Comparison of ENCODE assay signal across 17 cellular contexts in the genomic region with DNA sequence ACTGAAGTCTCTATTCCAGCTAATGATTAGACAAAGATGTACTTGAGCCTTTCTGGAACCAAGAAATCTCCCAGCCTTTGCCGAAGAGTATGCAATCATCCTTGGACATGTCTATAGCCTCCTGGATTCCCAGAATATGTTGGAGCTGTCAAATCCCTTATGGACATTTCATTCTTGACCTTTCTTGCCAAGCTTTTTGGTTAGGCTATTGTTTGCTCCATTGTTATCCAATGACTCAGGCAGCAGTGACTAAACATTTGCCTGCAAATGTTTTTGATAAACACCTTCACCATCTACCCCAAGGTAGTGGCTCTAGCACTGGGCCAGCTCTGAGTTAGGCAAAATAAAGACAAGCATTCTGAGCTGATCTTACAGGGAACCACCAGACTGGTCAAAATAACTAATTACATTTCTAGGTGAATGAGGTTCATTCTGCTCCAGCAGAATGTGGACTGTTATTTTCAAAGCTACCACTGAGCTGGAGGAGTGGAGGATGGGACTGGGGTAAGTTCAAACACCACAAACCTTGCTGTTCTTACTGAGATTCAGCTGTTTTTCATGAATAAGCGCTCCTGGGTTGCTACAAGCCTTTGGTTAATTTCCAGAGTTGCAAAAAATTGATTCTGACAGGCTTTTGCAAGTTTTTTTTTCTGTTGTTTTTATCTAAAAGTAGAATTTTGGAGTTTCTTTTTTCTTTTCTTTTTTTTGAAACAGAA.
DNase-seq lines count a peak whose midpoint lies in the region; ATAC-seq and TF ChIP-seq lines count a peak whose summit lies in the region.
"Had no signal": no experiment of that assay in that cellular context is flagged by ENCODE, and none has a peak within 500 bp of the region (broad histone marks: within the 10 kb centered on the region; RNA-seq: fewer than 3 reads in every experiment).

No MANE protein-coding gene starts in this region.

- BruUV-seq in MCF 10A (replicated peaks; lab: Mats Ljungman, UMichigan): no TSS peak

- DNase-seq in MCF 10A (ENCODE audit: unreplicated experiment) (peak; percentile 75), breast epithelium (ENCODE audit: low spot score in 2 of 2) (no peak), fibroblast of pulmonary artery (ENCODE audit: low read depth) (peak; percentile 86), Kasumi-1 (lab: John Stamatoyannopoulos, UW) (no peak), T-helper 1 cell (no peak)
- no peak for DNase-seq in stimulated activated CD4-positive, alpha-beta T cell treated with anti-CD3 and anti-CD28 coated beads, Interleukin-2, amount 100 ng/mL, for 24 hours
- DNase-seq: activated B cell treated with CpG ODN at 0.5 μM for 24 hours; activated T-cell treated with anti-CD3 and anti-CD28 coated beads, Interleukin-2, amount 50 U/mL, for 1 hour; hippocampal formation; mesendoderm; NK-92 treated with Interleukin-12 subunit alpha and Interleukin-12 subunit beta, amount 100 ng/mL, for 24 hours; pancreas; stimulated activated CD4-positive, alpha-beta T cell treated with anti-CD3 and anti-CD28 coated beads, Interleukin-15, amount 100 ng/mL, for 24 hours had no signal

- no peak overlapping the region for H3K27ac Mint-ChIP-seq in MCF 10A (ENCODE audit: low read depth, unreplicated experiment)
- H3K27ac Mint-ChIP-seq: activated B cell treated with CpG ODN at 0.5 μM for 24 hours had no signal

- H3K27ac ChIP-seq in breast epithelium: peak overlapping the region in 1 of 2 donors; percentile 21
- H3K27ac ChIP-seq: 22Rv1, HL-60, pancreas had no signal

- intact Hi-C loops in MCF 10A (cut with micrococcal nuclease): no loop called here
- intact Hi-C loops in breast epithelium (cut with DNase I; ENCODE audit: low total_unique reads): no loop called here

- H3K27me3 Mint-ChIP-seq in MCF 10A (ENCODE audit: insufficient read depth, unreplicated experiment): no peaks in the 10 kb centered on the region

- H3K36me3 Mint-ChIP-seq in MCF 10A (ENCODE audit: insufficient read depth, unreplicated experiment): peaks cover 6% of the 10 kb centered on the region

- ATAC-seq in SK-N-SH treated with all-trans-retinoic acid at 6 μM for 48 hours (peak; percentile 87), GM19035 (IDR thresholded peaks at IDR 0.05; ENCODE audit: unreplicated experiment) (no peak)

- no peak for TF ChIP-seq CTCF in MCF 10A (IDR thresholded peaks at IDR 0.05; ENCODE audit: unreplicated experiment)
- TF ChIP-seq CTCF in breast epithelium (IDR thresholded peaks at IDR 0.05): no peak
- no peak for TF ChIP-seq CTCF in fibroblast of pulmonary artery (IDR thresholded peaks at IDR 0.05; ENCODE audit: low read length, missing control alignments)

- POLR2A ChIA-PET in MCF 10A (lab: Yijun Ruan, JAX): interaction anchor here (0.5 kb wide), 1 partner anchor 26 kb away, joined by 3 read pairs; no protein-coding TSS in a partner anchor

- no peaks in the 10 kb centered on the region for H3K4me1 ChIP-seq in breast epithelium
- H3K4me1 ChIP-seq: pancreas had no signal

- peaks cover 4 to 24% of the 10 kb centered on the region in 2 donors for H3K9me3 ChIP-seq in breast epithelium
- H3K9me3 ChIP-seq: pancreas had no signal

- H3K4me1 Mint-ChIP-seq in MCF 10A (ENCODE audit: insufficient read depth, unreplicated experiment): no peaks in the 10 kb centered on the region
- H3K4me1 Mint-ChIP-seq: activated B cell treated with CpG ODN at 0.5 μM for 24 hours had no signal

- H3K4me3 Mint-ChIP-seq in MCF 10A (ENCODE audit: unreplicated experiment): no peak overlapping the region
- H3K4me3 Mint-ChIP-seq: activated B cell treated with CpG ODN at 0.5 μM for 24 hours had no signal

- no peak for TF ChIP-seq POLR2A in breast epithelium (IDR thresholded peaks at IDR 0.05)

- no peak overlapping the region for H3K4me3 ChIP-seq in breast epithelium
- no peak overlapping the region for H3K4me3 ChIP-seq in fibroblast of pulmonary artery (replicated peaks; ENCODE audit: low read depth, low read length)
- H3K4me3 ChIP-seq: pancreas had no signal

- no peaks in the 10 kb centered on the region for H3K27me3 ChIP-seq in breast epithelium
- H3K27me3 ChIP-seq: pancreas had no signal

- no peaks in the 10 kb centered on the region for H3K36me3 ChIP-seq in breast epithelium
- H3K36me3 ChIP-seq: pancreas had no signal

- CTCF ChIA-PET in MCF 10A (lab: Yijun Ruan, JAX): interaction anchor here (0.7 to 1.2 kb wide), 2 partner anchors 14 to 84 kb away, joined by 3 read pairs; no protein-coding TSS in a partner anchor

- peaks cover 16% of the 10 kb centered on the region for H3K9me3 Mint-ChIP-seq in MCF 10A (ENCODE audit: unreplicated experiment)

TF ChIP-seq in SK-N-SH treated with all-trans-retinoic acid at 6 μM for 48 hours, 23 proteins besides CTCF, POLR2A, EP300 and RAD21:
- TF ChIP-seq, protein P1, sequence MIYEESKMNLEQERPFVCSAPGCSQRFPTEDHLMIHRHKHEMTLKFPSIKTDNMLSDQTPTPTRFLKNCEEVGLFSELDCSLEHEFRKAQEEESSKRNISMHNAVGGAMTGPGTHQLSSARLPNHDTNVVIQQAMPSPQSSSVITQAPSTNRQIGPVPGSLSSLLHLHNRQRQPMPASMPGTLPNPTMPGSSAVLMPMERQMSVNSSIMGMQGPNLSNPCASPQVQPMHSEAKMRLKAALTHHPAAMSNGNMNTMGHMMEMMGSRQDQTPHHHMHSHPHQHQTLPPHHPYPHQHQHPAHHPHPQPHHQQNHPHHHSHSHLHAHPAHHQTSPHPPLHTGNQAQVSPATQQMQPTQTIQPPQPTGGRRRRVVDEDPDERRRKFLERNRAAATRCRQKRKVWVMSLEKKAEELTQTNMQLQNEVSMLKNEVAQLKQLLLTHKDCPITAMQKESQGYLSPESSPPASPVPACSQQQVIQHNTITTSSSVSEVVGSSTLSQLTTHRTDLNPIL (CRISPR knock-in tag; IDR thresholded peaks at IDR 0.05; ENCODE audit: low read depth): no peak
- TF ChIP-seq, protein P2, sequence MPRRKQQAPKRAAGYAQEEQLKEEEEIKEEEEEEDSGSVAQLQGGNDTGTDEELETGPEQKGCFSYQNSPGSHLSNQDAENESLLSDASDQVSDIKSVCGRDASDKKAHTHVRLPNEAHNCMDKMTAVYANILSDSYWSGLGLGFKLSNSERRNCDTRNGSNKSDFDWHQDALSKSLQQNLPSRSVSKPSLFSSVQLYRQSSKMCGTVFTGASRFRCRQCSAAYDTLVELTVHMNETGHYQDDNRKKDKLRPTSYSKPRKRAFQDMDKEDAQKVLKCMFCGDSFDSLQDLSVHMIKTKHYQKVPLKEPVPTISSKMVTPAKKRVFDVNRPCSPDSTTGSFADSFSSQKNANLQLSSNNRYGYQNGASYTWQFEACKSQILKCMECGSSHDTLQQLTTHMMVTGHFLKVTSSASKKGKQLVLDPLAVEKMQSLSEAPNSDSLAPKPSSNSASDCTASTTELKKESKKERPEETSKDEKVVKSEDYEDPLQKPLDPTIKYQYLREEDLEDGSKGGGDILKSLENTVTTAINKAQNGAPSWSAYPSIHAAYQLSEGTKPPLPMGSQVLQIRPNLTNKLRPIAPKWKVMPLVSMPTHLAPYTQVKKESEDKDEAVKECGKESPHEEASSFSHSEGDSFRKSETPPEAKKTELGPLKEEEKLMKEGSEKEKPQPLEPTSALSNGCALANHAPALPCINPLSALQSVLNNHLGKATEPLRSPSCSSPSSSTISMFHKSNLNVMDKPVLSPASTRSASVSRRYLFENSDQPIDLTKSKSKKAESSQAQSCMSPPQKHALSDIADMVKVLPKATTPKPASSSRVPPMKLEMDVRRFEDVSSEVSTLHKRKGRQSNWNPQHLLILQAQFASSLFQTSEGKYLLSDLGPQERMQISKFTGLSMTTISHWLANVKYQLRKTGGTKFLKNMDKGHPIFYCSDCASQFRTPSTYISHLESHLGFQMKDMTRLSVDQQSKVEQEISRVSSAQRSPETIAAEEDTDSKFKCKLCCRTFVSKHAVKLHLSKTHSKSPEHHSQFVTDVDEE (CRISPR knock-in tag; IDR thresholded peaks at IDR 0.05): no peak

Comparison
In these comparisons a context has a peak if more than half of its experiments do, and no peak if none do; other contexts are left out.
1. DNase-seq: peak in MCF 10A (single experiment) and fibroblast of pulmonary artery (single experiment); none in breast epithelium (0 of 2), Kasumi-1 (0 of 2), stimulated activated CD4-positive, alpha-beta T cell treated with anti-CD3 and anti-CD28 coated beads, Interleukin-2, amount 100 ng/mL, for 24 hours (0 of 2) and T-helper 1 cell (0 of 5).